2 cellular contexts compared by ENCODE assay signal in the genomic region with DNA sequence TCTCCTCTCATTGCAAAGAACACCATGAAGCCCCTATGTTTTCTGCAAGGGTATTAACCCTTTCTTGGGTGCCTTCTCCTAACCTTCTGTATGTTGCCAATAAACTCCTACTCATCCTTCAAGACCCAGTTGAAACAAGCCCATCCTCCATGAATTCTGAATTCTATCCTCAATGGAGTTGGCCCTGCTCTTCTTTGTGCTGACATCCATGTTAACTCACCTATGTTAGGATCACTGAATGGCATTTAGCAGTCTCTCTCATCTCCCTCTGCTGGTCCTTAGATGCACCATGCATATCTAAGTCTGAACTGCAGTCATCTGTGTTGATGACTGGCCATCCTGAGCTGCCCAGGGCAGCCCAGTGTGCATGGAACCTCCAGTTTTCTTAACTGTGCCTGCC.
TF ChIP-seq lines count a peak whose summit lies in the region.

No MANE protein-coding gene starts in this region.

TF ChIP-seq in WTC11, 78 proteins besides CTCF, POLR2A, EP300 and RAD21 (continued from another document):
- TF ChIP-seq GTF2I (CRISPR knock-in tag; conservative IDR thresholded peaks at IDR 0.05) (no peak), SOX15 (CRISPR knock-in tag; IDR thresholded peaks at IDR 0.05) (no peak), ZNF317 (CRISPR knock-in tag; IDR thresholded peaks at IDR 0.05; ENCODE audit: borderline replicate concordance, low read depth) (no peak), MXD4 (CRISPR knock-in tag; IDR thresholded peaks at IDR 0.05; ENCODE audit: borderline replicate concordance) (no peak), TCF7 (CRISPR knock-in tag; IDR thresholded peaks at IDR 0.05; ENCODE audit: low read depth) (no peak), ZNF138 (CRISPR knock-in tag; conservative IDR thresholded peaks at IDR 0.05) (no peak), SP1 (CRISPR knock-in tag; conservative IDR thresholded peaks at IDR 0.05) (no peak), ZNF396 (CRISPR knock-in tag; IDR thresholded peaks at IDR 0.05; ENCODE audit: borderline replicate concordance) (no peak), ELF4 (CRISPR knock-in tag; IDR thresholded peaks at IDR 0.05; ENCODE audit: low read depth) (no peak), IRF1 (CRISPR knock-in tag; IDR thresholded peaks at IDR 0.05) (no peak), CBFB (CRISPR knock-in tag; IDR thresholded peaks at IDR 0.05; ENCODE audit: low read depth) (no peak), JAZF1 (CRISPR knock-in tag; IDR thresholded peaks at IDR 0.05) (no peak)
- TF ChIP-seq, protein P1, sequence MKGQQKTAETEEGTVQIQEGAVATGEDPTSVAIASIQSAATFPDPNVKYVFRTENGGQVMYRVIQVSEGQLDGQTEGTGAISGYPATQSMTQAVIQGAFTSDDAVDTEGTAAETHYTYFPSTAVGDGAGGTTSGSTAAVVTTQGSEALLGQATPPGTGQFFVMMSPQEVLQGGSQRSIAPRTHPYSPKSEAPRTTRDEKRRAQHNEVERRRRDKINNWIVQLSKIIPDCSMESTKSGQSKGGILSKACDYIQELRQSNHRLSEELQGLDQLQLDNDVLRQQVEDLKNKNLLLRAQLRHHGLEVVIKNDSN (CRISPR knock-in tag; IDR thresholded peaks at IDR 0.05) = no peak
- TF ChIP-seq, protein P2, sequence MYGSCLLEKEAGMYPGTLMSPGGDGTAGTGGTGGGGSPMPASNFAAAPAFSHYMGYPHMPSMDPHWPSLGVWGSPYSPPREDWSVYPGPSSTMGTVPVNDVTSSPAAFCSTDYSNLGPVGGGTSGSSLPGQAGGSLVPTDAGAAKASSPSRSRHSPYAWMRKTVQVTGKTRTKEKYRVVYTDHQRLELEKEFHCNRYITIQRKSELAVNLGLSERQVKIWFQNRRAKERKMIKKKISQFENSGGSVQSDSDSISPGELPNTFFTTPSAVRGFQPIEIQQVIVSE (CRISPR knock-in tag; IDR thresholded peaks at IDR 0.05; ENCODE audit: borderline replicate concordance) = no peak
- TF ChIP-seq, protein P3, sequence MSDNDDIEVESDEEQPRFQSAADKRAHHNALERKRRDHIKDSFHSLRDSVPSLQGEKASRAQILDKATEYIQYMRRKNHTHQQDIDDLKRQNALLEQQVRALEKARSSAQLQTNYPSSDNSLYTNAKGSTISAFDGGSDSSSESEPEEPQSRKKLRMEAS (CRISPR knock-in tag; IDR thresholded peaks at IDR 0.05) = no peak

TF ChIP-seq in HepG2, 621 proteins besides CTCF, POLR2A, EP300 and RAD21 (continued from another document):
- TF ChIP-seq, protein P4, sequence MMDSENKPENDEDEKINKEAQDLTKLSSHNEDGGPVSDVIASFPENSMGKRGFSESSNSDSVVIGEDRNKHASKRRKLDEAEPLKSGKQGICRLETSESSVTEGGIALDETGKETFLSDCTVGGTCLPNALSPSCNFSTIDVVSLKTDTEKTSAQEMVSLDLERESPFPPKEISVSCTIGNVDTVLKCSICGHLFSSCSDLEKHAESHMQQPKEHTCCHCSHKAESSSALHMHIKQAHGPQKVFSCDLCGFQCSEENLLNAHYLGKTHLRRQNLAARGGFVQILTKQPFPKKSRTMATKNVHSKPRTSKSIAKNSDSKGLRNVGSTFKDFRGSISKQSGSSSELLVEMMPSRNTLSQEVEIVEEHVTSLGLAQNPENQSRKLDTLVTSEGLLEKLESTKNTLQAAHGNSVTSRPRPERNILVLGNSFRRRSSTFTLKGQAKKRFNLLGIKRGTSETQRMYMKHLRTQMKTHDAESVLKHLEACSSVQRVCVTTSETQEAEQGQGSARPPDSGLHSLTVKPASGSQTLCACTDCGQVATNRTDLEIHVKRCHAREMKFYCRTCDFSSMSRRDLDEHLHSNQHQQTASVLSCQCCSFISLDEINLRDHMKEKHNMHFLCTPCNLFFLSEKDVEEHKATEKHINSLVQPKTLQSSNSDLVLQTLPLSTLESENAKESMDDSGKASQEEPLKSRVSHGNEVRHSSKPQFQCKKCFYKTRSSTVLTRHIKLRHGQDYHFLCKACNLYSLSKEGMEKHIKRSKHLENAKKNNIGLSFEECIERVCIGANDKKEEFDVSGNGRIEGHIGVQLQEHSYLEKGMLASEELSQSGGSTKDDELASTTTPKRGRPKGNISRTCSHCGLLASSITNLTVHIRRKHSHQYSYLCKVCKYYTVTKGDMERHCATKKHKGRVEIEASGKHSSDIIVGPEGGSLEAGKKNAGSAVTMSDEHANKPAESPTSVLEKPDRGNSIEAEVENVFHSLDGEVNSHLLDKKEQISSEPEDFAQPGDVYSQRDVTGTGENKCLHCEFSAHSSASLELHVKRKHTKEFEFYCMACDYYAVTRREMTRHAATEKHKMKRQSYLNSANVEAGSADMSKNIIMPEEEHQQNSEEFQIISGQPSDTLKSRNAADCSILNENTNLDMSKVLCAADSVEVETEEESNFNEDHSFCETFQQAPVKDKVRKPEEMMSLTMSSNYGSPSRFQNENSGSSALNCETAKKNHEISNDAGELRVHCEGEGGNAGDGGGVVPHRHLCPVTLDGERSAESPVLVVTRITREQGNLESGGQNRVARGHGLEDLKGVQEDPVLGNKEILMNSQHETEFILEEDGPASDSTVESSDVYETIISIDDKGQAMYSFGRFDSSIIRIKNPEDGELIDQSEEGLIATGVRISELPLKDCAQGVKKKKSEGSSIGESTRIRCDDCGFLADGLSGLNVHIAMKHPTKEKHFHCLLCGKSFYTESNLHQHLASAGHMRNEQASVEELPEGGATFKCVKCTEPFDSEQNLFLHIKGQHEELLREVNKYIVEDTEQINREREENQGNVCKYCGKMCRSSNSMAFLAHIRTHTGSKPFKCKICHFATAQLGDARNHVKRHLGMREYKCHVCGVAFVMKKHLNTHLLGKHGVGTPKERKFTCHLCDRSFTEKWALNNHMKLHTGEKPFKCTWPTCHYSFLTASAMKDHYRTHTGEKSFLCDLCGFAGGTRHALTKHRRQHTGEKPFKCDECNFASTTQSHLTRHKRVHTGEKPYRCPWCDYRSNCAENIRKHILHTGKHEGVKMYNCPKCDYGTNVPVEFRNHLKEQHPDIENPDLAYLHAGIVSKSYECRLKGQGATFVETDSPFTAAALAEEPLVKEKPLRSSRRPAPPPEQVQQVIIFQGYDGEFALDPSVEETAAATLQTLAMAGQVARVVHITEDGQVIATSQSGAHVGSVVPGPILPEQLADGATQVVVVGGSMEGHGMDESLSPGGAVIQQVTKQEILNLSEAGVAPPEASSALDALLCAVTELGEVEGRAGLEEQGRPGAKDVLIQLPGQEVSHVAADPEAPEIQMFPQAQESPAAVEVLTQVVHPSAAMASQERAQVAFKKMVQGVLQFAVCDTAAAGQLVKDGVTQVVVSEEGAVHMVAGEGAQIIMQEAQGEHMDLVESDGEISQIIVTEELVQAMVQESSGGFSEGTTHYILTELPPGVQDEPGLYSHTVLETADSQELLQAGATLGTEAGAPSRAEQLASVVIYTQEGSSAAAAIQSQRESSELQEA (CRISPR knock-in tag; IDR thresholded peaks at IDR 0.05; ENCODE audit: not compliant biosample characterization) = no peak
- TF ChIP-seq ZNF550 (CRISPR knock-in tag; IDR thresholded peaks at IDR 0.05; ENCODE audit: borderline replicate concordance) = no peak
- TF ChIP-seq POGZ (CRISPR knock-in tag; IDR thresholded peaks at IDR 0.05) = no peak
- peak; percentile 29 for TF ChIP-seq STAG1 (CRISPR knock-in tag; IDR thresholded peaks at IDR 0.05)
- TF ChIP-seq HMG20B (CRISPR knock-in tag; conservative IDR thresholded peaks at IDR 0.05) = no peak
- TF ChIP-seq SMC3 (IDR thresholded peaks at IDR 0.05; ENCODE audit: low read length) = peak; percentile 35; the same call in 1 of the 2 replicates
